In the genomic region with DNA sequence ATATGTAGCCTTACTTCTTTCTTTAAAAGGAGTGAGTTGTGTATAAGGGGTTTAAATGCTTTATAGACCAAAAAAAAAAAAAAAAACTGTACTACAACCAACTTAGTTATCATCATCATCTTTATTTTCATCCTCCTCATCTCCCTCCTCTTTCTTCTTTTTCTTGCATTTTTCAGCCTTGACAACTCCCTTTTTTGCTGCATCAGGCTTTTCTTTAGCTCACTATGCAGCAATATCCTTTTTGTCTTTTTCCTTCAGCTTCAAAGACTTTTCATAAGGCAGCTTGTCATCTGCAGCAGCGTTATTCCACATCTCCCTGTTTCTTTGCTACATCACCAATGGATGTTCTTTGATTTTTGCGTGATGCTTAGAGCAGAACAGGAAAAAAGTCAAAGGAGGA, we compare ENCODE assay signal across 8 cellular contexts.
"Had no signal": no experiment of that assay in that cellular context is flagged by ENCODE, and none has a peak within 500 bp of the region (broad histone marks: within the 10 kb centered on the region; RNA-seq: fewer than 3 reads in every experiment).

No MANE protein-coding gene starts in this region.

- DNase-seq: H7, HFFc6, KG1 had no signal

- H3K4me3 ChIP-seq: GM23338, HAP-1 had no signal

- H2AFZ ChIP-seq: GM23338 had no signal

- H3K27ac ChIP-seq: HL-60 had no signal

- H3K9me3 ChIP-seq: HAP-1 had no signal

- H3K36me3 ChIP-seq: HAP-1 had no signal

- ATAC-seq: GM23338, HCT116 had no signal

- H3K4me1 ChIP-seq: HAP-1 had no signal

- H3K4me2 ChIP-seq: GM23338 had no signal

- H3K27ac Mint-ChIP-seq: GM23338, HFFc6, IgD-negative memory B cell had no signal
